Comparison of ENCODE assay signal across 12 cellular contexts in the genomic region with DNA sequence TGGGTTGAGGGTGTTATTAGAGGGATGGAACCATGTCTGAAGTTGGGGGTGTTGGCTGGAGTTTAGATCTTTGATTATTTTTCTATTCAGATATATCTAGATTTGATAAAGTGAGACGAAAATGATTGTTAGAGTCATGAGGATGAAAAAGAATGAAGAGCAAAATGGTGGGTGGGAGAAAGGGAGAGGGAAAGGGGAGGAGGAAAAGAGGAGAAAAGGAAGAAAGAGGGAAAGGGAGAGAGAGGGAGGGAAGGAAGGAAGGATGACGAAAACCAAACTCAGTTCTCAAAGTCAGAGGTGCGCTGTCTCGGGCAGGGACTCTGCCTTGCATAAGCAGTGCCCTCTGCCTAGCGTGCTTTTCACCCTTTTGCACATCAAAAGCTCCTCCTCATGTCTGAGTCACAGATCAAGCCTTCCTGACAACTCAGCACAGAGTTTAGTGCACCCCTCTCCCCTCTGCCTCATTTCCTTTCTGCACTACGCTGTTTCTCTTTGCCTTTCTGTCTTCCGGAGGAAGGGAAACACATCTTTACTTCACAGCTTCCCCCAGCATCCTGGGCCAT.
DNase-seq lines count a peak whose midpoint lies in the region; ATAC-seq and TF ChIP-seq lines count a peak whose summit lies in the region.
"Had no signal": no experiment of that assay in that cellular context is flagged by ENCODE, and none has a peak within 500 bp of the region (broad histone marks: within the 10 kb centered on the region; RNA-seq: fewer than 3 reads in every experiment).

No MANE protein-coding gene starts in this region.

- peaks cover 10 to 22% (median 17%) of the 10 kb centered on the region in 10 experiments; a peak in 18 of 20 replicates for H3K4me1 ChIP-seq in BLaER1 treated with 17β-estradiol and CSF1 and Interleukin-3, amounts not matched to agents 10 nM and 100 nM
- peaks cover 7% of the 10 kb centered on the region for H3K4me1 ChIP-seq in PC-3 (ENCODE audit: insufficient read depth, low read length)
- peaks cover 5% of the 10 kb centered on the region for H3K4me1 ChIP-seq in BE2C
- no peaks in the 10 kb centered on the region for H3K4me1 ChIP-seq in breast epithelium

- no peak overlapping the region for H3K27ac ChIP-seq in BLaER1 treated with 17β-estradiol and CSF1 and Interleukin-3, amounts not matched to agents 10 nM and 100 nM
- H3K27ac ChIP-seq in PC-3 (ENCODE audit: low read length) (no peak overlapping the region), breast epithelium (no peak overlapping the region)
- H3K27ac ChIP-seq: skin epidermis had no signal

- peaks cover 14% of the 10 kb centered on the region for H3K4me1 Mint-ChIP-seq in activated T-helper 1 cell treated with anti-CD3 and anti-CD28 coated beads, Interleukin-12 subunit alpha, Interleukin-12 subunit beta, Interleukin-2, Interleukin-4 antibody, amounts not matched to agents 30 ng/mL and 10 ng/mL and 1 ng/mL, durations not matched to agents 14 hours and 24 hours and 36 hours (ENCODE audit: low read depth)
- H3K4me1 Mint-ChIP-seq in nephron progenitor cell: peaks cover 27% of the 10 kb centered on the region
- H3K4me1 Mint-ChIP-seq in Calu3 (ENCODE audit: low read depth, unreplicated experiment): no peaks in the 10 kb centered on the region

- no peaks in the 10 kb centered on the region for H3K9me3 Mint-ChIP-seq in activated T-helper 1 cell treated with anti-CD3 and anti-CD28 coated beads, Interleukin-12 subunit alpha, Interleukin-12 subunit beta, Interleukin-2, Interleukin-4 antibody, amounts not matched to agents 30 ng/mL and 10 ng/mL and 1 ng/mL, durations not matched to agents 14 hours and 24 hours and 36 hours
- H3K9me3 Mint-ChIP-seq in nephron progenitor cell: peaks cover 16% of the 10 kb centered on the region
- H3K9me3 Mint-ChIP-seq in Calu3 (ENCODE audit: low read depth, unreplicated experiment): peaks cover 8% of the 10 kb centered on the region

- TF ChIP-seq POLR2A in breast epithelium (IDR thresholded peaks at IDR 0.05): no peak

- H4K20me1 ChIP-seq in BLaER1 treated with 17β-estradiol and CSF1 and Interleukin-3, amounts not matched to agents 10 nM and 100 nM: no peaks in the 10 kb centered on the region
- H4K20me1 ChIP-seq in PC-3 (ENCODE audit: low read length): no peaks in the 10 kb centered on the region

- H3K27me3 Mint-ChIP-seq in activated T-helper 1 cell treated with anti-CD3 and anti-CD28 coated beads, Interleukin-12 subunit alpha, Interleukin-12 subunit beta, Interleukin-2, Interleukin-4 antibody, amounts not matched to agents 30 ng/mL and 10 ng/mL and 1 ng/mL, durations not matched to agents 14 hours and 24 hours and 36 hours (ENCODE audit: insufficient read depth): no peaks in the 10 kb centered on the region
- H3K27me3 Mint-ChIP-seq in nephron progenitor cell (ENCODE audit: low read depth, poor library complexity) (no peaks in the 10 kb centered on the region), Calu3 (ENCODE audit: unreplicated experiment) (peaks cover 71% of the 10 kb centered on the region)

- BruUV-seq in PC-3 (replicated peaks; lab: Mats Ljungman, UMichigan) (no TSS peak), Calu3 (replicated peaks; lab: Mats Ljungman, UMichigan) (no TSS peak)

- H3K27me3 ChIP-seq in BLaER1 treated with 17β-estradiol and CSF1 and Interleukin-3, amounts not matched to agents 10 nM and 100 nM: no peaks in the 10 kb centered on the region
- H3K27me3 ChIP-seq in PC-3 (ENCODE audit: low read length) (peaks cover 24% of the 10 kb centered on the region), BE2C (no peaks in the 10 kb centered on the region), breast epithelium (peaks cover 0 to 6% of the 10 kb centered on the region in 2 donors)

- intact Hi-C loops in PC-3 (cut with micrococcal nuclease): no loop called here
- intact Hi-C loops in activated T-helper 1 cell treated with anti-CD3 and anti-CD28 coated beads, Interleukin-12 subunit alpha, Interleukin-12 subunit beta, Interleukin-2, Interleukin-4 antibody, amounts not matched to agents 30 ng/mL and 10 ng/mL and 1 ng/mL, durations not matched to agents 14 hours and 24 hours and 36 hours (cut with micrococcal nuclease): no loop called here
- intact Hi-C loops in left ventricle myocardium superior (cut with micrococcal nuclease): no loop called here
- intact Hi-C loops in breast epithelium (cut with DNase I; ENCODE audit: low total_unique reads): no loop called here
- intact Hi-C loops in Calu3 (cut with micrococcal nuclease; ENCODE audit: unreplicated experiment): no loop called here

- no peaks in the 10 kb centered on the region for H3K9me2 ChIP-seq in PC-3 (replicated peaks; ENCODE audit: low read length)

- peaks cover 7 to 17% (median 15%) of the 10 kb centered on the region in 11 experiments; a peak in 21 of 22 replicates for H3K9me3 ChIP-seq in BLaER1 treated with 17β-estradiol and CSF1 and Interleukin-3, amounts not matched to agents 10 nM and 100 nM (replicated peaks in 1 of 11)
- H3K9me3 ChIP-seq in PC-3 (ENCODE audit: low read length): no peaks in the 10 kb centered on the region
- no peaks in the 10 kb centered on the region for H3K9me3 ChIP-seq in BE2C
- peaks cover 0 to 7% of the 10 kb centered on the region in 2 donors for H3K9me3 ChIP-seq in breast epithelium
- H3K9me3 ChIP-seq: mucosa of descending colon had no signal

- no peaks in the 10 kb centered on the region for H3K79me2 ChIP-seq in PC-3 (ENCODE audit: low read length)

- CTCF ChIA-PET in PC-3 (lab: Charles Lee): no interaction called here
- CTCF ChIA-PET in Calu3 (lab: Charles Lee): no interaction called here

- H3K4me3 Mint-ChIP-seq in activated T-helper 1 cell treated with anti-CD3 and anti-CD28 coated beads, Interleukin-12 subunit alpha, Interleukin-12 subunit beta, Interleukin-2, Interleukin-4 antibody, amounts not matched to agents 30 ng/mL and 10 ng/mL and 1 ng/mL, durations not matched to agents 14 hours and 24 hours and 36 hours: peak overlapping the region; percentile 0
- H3K4me3 Mint-ChIP-seq in nephron progenitor cell (peak overlapping the region; percentile 2), Calu3 (ENCODE audit: low read depth, unreplicated experiment) (no peak overlapping the region)

- H2AFZ ChIP-seq in PC-3 (ENCODE audit: low read length): no peak overlapping the region

- DNase-seq in PC-3 (peak; percentile 73), nephron progenitor cell (peak; percentile 4), left ventricle myocardium superior (no peak), BE2C (no peak), breast epithelium (ENCODE audit: low spot score in 2 of 2) (no peak), Calu3 (no peak)
- DNase-seq in activated T-helper 1 cell treated with anti-CD3 and anti-CD28 coated beads, Interleukin-12 subunit alpha, Interleukin-12 subunit beta, Interleukin-2, Interleukin-4 antibody, amounts not matched to agents 30 ng/mL and 10 ng/mL and 1 ng/mL, durations not matched to agents 14 hours and 24 hours and 36 hours (ENCODE audit: low spot score): peak; percentile 27
- DNase-seq: Karpas-422, mucosa of descending colon, NCI-H526 treated with DMSO at 0.1 percent for 48 hours had no signal

- no peak overlapping the region for H3K4me3 ChIP-seq in BLaER1 treated with 17β-estradiol and CSF1 and Interleukin-3, amounts not matched to agents 10 nM and 100 nM
- no peak overlapping the region for H3K4me3 ChIP-seq in PC-3 (ENCODE audit: low read length)
- no peak overlapping the region for H3K4me3 ChIP-seq in BE2C (ENCODE audit: low read depth, low read length)
- H3K4me3 ChIP-seq in breast epithelium: no peak overlapping the region
- H3K4me3 ChIP-seq: mucosa of descending colon, skin epidermis had no signal

- H3K36me3 ChIP-seq in BLaER1 treated with 17β-estradiol and CSF1 and Interleukin-3, amounts not matched to agents 10 nM and 100 nM: no peaks in the 10 kb centered on the region
- H3K36me3 ChIP-seq in PC-3 (ENCODE audit: low read depth, low read length): no peaks in the 10 kb centered on the region
- no peaks in the 10 kb centered on the region for H3K36me3 ChIP-seq in BE2C
- no peaks in the 10 kb centered on the region for H3K36me3 ChIP-seq in breast epithelium

- TF ChIP-seq CTCF in PC-3 (conservative IDR thresholded peaks at IDR 0.05; ENCODE audit: low read depth, low read length) (no peak), nephron progenitor cell (IDR thresholded peaks at IDR 0.05) (no peak), BE2C (IDR thresholded peaks at IDR 0.05; ENCODE audit: low read depth, low read length) (no peak), breast epithelium (IDR thresholded peaks at IDR 0.05) (no peak), Calu3 (IDR thresholded peaks at IDR 0.05; ENCODE audit: unreplicated experiment) (no peak)

- H3K27ac Mint-ChIP-seq in activated T-helper 1 cell treated with anti-CD3 and anti-CD28 coated beads, Interleukin-12 subunit alpha, Interleukin-12 subunit beta, Interleukin-2, Interleukin-4 antibody, amounts not matched to agents 30 ng/mL and 10 ng/mL and 1 ng/mL, durations not matched to agents 14 hours and 24 hours and 36 hours: peak overlapping the region; percentile 8
- H3K27ac Mint-ChIP-seq in nephron progenitor cell: peak overlapping the region; percentile 28
- H3K27ac Mint-ChIP-seq in Calu3 (ENCODE audit: unreplicated experiment): no peak overlapping the region

- H3F3A ChIP-seq in PC-3 (ENCODE audit: low read length, unreplicated experiment): no peaks in the 10 kb centered on the region

- peak overlapping the region; percentile 9 to 72 (median 41); a peak in 18 of 22 replicates for H3K4me2 ChIP-seq in BLaER1 treated with 17β-estradiol and CSF1 and Interleukin-3, amounts not matched to agents 10 nM and 100 nM
- H3K4me2 ChIP-seq in PC-3 (ENCODE audit: low read length): peak overlapping the region; percentile 5; the same call in 1 of the 2 replicates

- POLR2A ChIA-PET in PC-3 (lab: Charles Lee; ENCODE audit: unreplicated experiment): no interaction called here

- ATAC-seq in PC-3 (peak; percentile 56), left ventricle myocardium superior (no peak)
- ATAC-seq: mucosa of descending colon had no signal

- no peak overlapping the region for H3K9ac ChIP-seq in BLaER1 treated with 17β-estradiol and CSF1 and Interleukin-3, amounts not matched to agents 10 nM and 100 nM
- no peak overlapping the region for H3K9ac ChIP-seq in PC-3 (ENCODE audit: low read length)

- no peaks in the 10 kb centered on the region for H3K36me3 Mint-ChIP-seq in activated T-helper 1 cell treated with anti-CD3 and anti-CD28 coated beads, Interleukin-12 subunit alpha, Interleukin-12 subunit beta, Interleukin-2, Interleukin-4 antibody, amounts not matched to agents 30 ng/mL and 10 ng/mL and 1 ng/mL, durations not matched to agents 14 hours and 24 hours and 36 hours (ENCODE audit: low read depth)
- peaks cover 5% of the 10 kb centered on the region for H3K36me3 Mint-ChIP-seq in nephron progenitor cell (ENCODE audit: low read depth)
- no peaks in the 10 kb centered on the region for H3K36me3 Mint-ChIP-seq in Calu3 (ENCODE audit: insufficient read depth, unreplicated experiment)

Comparison
In these comparisons a context has a peak if more than half of its experiments do, and no peak if none do; other contexts are left out.
1. DNase-seq: peak in PC-3 (single experiment), activated T-helper 1 cell treated with anti-CD3 and anti-CD28 coated beads, Interleukin-12 subunit alpha, Interleukin-12 subunit beta, Interleukin-2, Interleukin-4 antibody, amounts not matched to agents 30 ng/mL and 10 ng/mL and 1 ng/mL, durations not matched to agents 14 hours and 24 hours and 36 hours (single experiment) and nephron progenitor cell (single experiment); none in left ventricle myocardium superior (single experiment), BE2C (single experiment), breast epithelium (0 of 2) and Calu3 (single experiment).